ENCODE assay signal across 11 cellular contexts in the genomic region with DNA sequence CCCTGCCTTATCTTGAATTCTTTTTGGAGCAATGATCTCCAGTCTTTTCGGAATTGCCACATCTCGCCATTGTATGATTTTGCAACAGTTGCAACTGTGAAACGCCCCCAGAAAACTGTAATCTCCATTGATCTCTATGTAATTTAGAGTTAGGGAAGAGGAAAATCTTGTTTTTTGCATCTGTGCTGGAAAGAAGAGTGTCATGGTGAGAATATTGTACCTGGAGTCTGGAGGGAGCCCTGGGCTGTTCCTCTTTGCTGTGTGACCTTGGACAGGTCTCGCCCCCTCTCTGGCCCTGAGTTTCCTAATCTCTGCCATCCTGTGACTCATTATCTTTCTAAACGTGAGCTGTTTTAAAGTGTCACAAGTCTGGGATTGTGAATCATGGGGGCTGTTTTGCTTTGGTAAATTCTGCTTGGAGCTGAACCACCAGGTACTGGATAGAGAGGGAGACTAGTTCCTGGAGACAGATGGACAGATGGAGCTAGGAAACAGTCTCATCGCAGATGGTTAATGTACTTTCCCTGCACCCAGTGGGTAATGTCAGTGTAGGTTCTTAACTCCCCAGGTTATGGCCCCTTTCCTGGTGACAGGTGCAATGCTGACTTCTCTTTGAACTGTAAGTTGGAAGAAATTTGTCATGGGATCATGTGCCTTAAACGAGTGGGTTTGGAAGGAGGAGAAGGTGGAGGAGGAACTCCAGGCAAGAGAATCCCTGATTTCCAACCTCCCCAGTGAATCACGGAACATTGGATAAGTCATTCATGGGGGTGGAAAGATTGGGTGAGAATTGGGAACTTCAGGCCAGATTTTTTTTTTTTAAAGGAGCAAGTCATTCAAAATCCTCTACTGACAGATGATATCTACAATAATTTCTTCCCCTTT. TPM values are rescaled to one million over a fixed set of nuclear protein-coding genes. Genes with fewer than 3 reads are reported as not detected.
A peak's percentile ranks its signal among the peaks of the same experiment; 100 is the strongest.
DNase-seq lines count a peak whose midpoint lies in the region; ATAC-seq, FAIRE-seq and TF ChIP-seq lines count a peak whose summit lies in the region.
"Had no signal": no experiment of that assay in that cellular context is flagged by ENCODE, and none has a peak within 500 bp of the region (broad histone marks: within the 10 kb centered on the region; RNA-seq: fewer than 3 reads in every experiment).

No MANE protein-coding gene starts in this region.

- peak; percentile 60 for DNase-seq in ELR (ENCODE audit: low read depth)
- DNase-seq in NCI-H69 (lab: John Stamatoyannopoulos, UW) = peak; percentile 84
- peak; percentile 84 for DNase-seq in putamen (ENCODE audit: low spot score)
- DNase-seq in central memory CD4-positive, alpha-beta T cell = no peak
- no peak for DNase-seq in left lung
- no peak for DNase-seq in HTR-8/SVneo (ENCODE audit: insufficient read length, low spot score)
- no peak for DNase-seq in T-helper 2 cell
- DNase-seq: activated CD8-positive, alpha-beta memory T cell treated with anti-CD3 and anti-CD28 coated beads, Interleukin-2, amount 50 U/mL, for 48 hours; NCI-H526 treated with DMSO at 0.1 percent for 48 hours had no signal

- H3K4me3 ChIP-seq in left lung = no peak overlapping the region

- no peak for FAIRE-seq in HTR-8/SVneo (lab: Jason Lieb, UNC)
- FAIRE-seq: GM18507 had no signal

- H3K36me3 ChIP-seq in left lung = no peaks in the 10 kb centered on the region

- no peak for TF ChIP-seq CTCF in left lung (IDR thresholded peaks at IDR 0.05)

- no peaks in the 10 kb centered on the region for H3K27me3 ChIP-seq in left lung

- intact Hi-C loops in left lung (cut with DNase I) = no loop called here

- ATAC-seq in esophagus mucosa (peak; percentile 3), left lung (no peak)

- no peak overlapping the region for H3K27ac ChIP-seq in left lung

- H3K4me1 ChIP-seq in left lung = peaks cover 0 to 17% of the 10 kb centered on the region in 2 donors

- no peaks in the 10 kb centered on the region for H3K9me3 ChIP-seq in left lung

RNA-seq across cellular contexts. Expression of a gene that starts 19.6 kb away (rescaled TPM):
- 8.8 TPM for total RNA-seq in esophagus mucosa
- 1 to 10 TPM; 3.6 to 7.3 TPM for total RNA-seq in left lung

Comparison
In these comparisons a context has a peak if more than half of its experiments do, and no peak if none do; other contexts are left out.
1. DNase-seq: peak in ELR (single experiment), NCI-H69 (single experiment) and putamen (single experiment); none in central memory CD4-positive, alpha-beta T cell (single experiment), left lung (0 of 2), HTR-8/SVneo (single experiment) and T-helper 2 cell (0 of 5).